ENCODE assay signal across 1 cellular context in the genomic region with DNA sequence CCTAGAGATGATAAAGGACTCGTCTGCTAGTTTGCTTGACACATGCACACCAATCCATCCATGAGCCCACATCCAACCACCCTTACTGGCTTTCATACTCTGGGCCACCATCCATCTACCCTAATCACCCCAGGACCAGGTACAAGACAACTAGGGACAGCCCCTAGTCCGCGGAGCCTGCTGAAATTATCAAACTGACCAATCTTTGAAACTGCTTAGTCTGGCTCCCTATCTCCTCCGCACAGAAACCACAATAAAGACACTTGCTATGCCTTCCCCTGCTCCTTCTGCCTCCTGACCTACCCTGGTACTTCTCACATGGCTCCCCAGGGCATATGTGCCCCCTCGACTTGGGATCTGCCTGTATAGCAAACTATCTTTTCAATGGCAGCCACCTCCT.
TF ChIP-seq lines count a peak whose summit lies in the region.

No MANE protein-coding gene starts in this region.

TF ChIP-seq in K562, 482 proteins besides CTCF, POLR2A, EP300 and RAD21 (continued from another document and continues in another):
- no peak for TF ChIP-seq THAP12 (CRISPR knock-in tag; IDR thresholded peaks at IDR 0.05)
- TF ChIP-seq, protein P1, sequence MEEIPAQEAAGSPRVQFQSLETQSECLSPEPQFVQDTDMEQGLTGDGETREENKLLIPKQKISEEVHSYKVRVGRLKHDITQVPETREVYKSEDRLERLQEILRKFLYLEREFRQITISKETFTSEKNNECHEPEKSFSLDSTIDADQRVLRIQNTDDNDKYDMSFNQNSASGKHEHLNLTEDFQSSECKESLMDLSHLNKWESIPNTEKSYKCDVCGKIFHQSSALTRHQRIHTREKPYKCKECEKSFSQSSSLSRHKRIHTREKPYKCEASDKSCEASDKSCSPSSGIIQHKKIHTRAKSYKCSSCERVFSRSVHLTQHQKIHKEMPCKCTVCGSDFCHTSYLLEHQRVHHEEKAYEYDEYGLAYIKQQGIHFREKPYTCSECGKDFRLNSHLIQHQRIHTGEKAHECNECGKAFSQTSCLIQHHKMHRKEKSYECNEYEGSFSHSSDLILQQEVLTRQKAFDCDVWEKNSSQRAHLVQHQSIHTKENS (CRISPR knock-in tag; IDR thresholded peaks at IDR 0.05): no peak
- no peak for TF ChIP-seq PRDM10 (IDR thresholded peaks at IDR 0.05; ENCODE audit: partially characterized antibody)
- TF ChIP-seq FOXK1 (CRISPR knock-in tag; IDR thresholded peaks at IDR 0.05; ENCODE audit: borderline replicate concordance): no peak
- TF ChIP-seq KHSRP (IDR thresholded peaks at IDR 0.05): no peak
- no peak for TF ChIP-seq NUFIP1 (IDR thresholded peaks at IDR 0.05; ENCODE audit: partially characterized antibody)
- no peak for TF ChIP-seq MTF1 (CRISPR knock-in tag; IDR thresholded peaks at IDR 0.05; ENCODE audit: borderline replicate concordance)
- no peak for TF ChIP-seq NKRF (IDR thresholded peaks at IDR 0.05; ENCODE audit: borderline replicate concordance)
- no peak for TF ChIP-seq DDX20 (tag; IDR thresholded peaks at IDR 0.05; ENCODE audit: low read depth)
- TF ChIP-seq, protein P2, sequence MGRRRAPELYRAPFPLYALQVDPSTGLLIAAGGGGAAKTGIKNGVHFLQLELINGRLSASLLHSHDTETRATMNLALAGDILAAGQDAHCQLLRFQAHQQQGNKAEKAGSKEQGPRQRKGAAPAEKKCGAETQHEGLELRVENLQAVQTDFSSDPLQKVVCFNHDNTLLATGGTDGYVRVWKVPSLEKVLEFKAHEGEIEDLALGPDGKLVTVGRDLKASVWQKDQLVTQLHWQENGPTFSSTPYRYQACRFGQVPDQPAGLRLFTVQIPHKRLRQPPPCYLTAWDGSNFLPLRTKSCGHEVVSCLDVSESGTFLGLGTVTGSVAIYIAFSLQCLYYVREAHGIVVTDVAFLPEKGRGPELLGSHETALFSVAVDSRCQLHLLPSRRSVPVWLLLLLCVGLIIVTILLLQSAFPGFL (CRISPR knock-in tag; IDR thresholded peaks at IDR 0.05): no peak
- TF ChIP-seq RFX1 (IDR thresholded peaks at IDR 0.05): no peak
- TF ChIP-seq TEAD4 (IDR thresholded peaks at IDR 0.05; ENCODE audit: low read length): peak; percentile 91
- TF ChIP-seq TEAD4 (CRISPR knock-in tag; IDR thresholded peaks at IDR 0.05; ENCODE audit: borderline replicate concordance): no peak
- TF ChIP-seq SIN3A (IDR thresholded peaks at IDR 0.05; ENCODE audit: borderline replicate concordance in 2 of 2, control insufficient read depth in 1 of 2, low read depth in 2 of 2, low read length in 2 of 2): no peak
- no peak for TF ChIP-seq ZNF717 (CRISPR knock-in tag; IDR thresholded peaks at IDR 0.05)
- TF ChIP-seq, protein P3, sequence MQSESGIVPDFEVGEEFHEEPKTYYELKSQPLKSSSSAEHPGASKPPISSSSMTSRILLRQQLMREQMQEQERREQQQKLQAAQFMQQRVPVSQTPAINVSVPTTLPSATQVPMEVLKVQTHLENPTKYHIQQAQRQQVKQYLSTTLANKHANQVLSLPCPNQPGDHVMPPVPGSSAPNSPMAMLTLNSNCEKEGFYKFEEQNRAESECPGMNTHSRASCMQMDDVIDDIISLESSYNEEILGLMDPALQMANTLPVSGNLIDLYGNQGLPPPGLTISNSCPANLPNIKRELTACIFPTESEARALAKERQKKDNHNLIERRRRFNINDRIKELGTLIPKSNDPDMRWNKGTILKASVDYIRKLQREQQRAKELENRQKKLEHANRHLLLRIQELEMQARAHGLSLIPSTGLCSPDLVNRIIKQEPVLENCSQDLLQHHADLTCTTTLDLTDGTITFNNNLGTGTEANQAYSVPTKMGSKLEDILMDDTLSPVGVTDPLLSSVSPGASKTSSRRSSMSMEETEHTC (IDR thresholded peaks at IDR 0.05): no peak
- no peak for TF ChIP-seq RBM14 (IDR thresholded peaks at IDR 0.05; ENCODE audit: borderline replicate concordance, insufficient read depth, low read depth, low read length)
- TF ChIP-seq ZNF277 (CRISPR knock-in tag; IDR thresholded peaks at IDR 0.05; ENCODE audit: borderline replicate concordance): no peak
- TF ChIP-seq SAFB2 (IDR thresholded peaks at IDR 0.05; ENCODE audit: borderline replicate concordance, low read depth, low read length, severe bottlenecking): no peak
- peak; percentile 84 for TF ChIP-seq TCF3 (CRISPR knock-in tag; IDR thresholded peaks at IDR 0.05)
- TF ChIP-seq ZNF239 (CRISPR knock-in tag; IDR thresholded peaks at IDR 0.05): no peak
- TF ChIP-seq SAP30 (IDR thresholded peaks at IDR 0.05; ENCODE audit: borderline replicate concordance, insufficient read depth, low read depth, low read length, poor library complexity, severe bottlenecking): no peak
- TF ChIP-seq POLR2AphosphoS2 (IDR thresholded peaks at IDR 0.05; ENCODE audit: low read length): no peak
- no peak for TF ChIP-seq CHD4 (IDR thresholded peaks at IDR 0.05; ENCODE audit: insufficient read depth, insufficient replicate concordance, low read depth, low read length, poor library complexity, severe bottlenecking)
- TF ChIP-seq FOXM1 (IDR thresholded peaks at IDR 0.05; ENCODE audit: low read depth): peak; percentile 67; the same call in 1 of the 2 replicates
- TF ChIP-seq FOXM1 (CRISPR knock-in tag; IDR thresholded peaks at IDR 0.05; ENCODE audit: low read depth): no peak
- no peak for TF ChIP-seq ZNF398 (CRISPR knock-in tag; IDR thresholded peaks at IDR 0.05)
- TF ChIP-seq, protein P4, sequence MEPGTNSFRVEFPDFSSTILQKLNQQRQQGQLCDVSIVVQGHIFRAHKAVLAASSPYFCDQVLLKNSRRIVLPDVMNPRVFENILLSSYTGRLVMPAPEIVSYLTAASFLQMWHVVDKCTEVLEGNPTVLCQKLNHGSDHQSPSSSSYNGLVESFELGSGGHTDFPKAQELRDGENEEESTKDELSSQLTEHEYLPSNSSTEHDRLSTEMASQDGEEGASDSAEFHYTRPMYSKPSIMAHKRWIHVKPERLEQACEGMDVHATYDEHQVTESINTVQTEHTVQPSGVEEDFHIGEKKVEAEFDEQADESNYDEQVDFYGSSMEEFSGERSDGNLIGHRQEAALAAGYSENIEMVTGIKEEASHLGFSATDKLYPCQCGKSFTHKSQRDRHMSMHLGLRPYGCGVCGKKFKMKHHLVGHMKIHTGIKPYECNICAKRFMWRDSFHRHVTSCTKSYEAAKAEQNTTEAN (CRISPR knock-in tag; IDR thresholded peaks at IDR 0.05): no peak
- no peak for TF ChIP-seq ZNF232 (CRISPR knock-in tag; IDR thresholded peaks at IDR 0.05)
- no peak for TF ChIP-seq KLF13 (tag; IDR thresholded peaks at IDR 0.05; ENCODE audit: borderline replicate concordance, low read depth)
- TF ChIP-seq MAX (CRISPR knock-in tag; IDR thresholded peaks at IDR 0.05): no peak
- peak; percentile 61; the same call in 1 of the 2 replicates for TF ChIP-seq STAT5A (IDR thresholded peaks at IDR 0.05; ENCODE audit: borderline replicate concordance, low read length)
- no peak for TF ChIP-seq OTX1 (CRISPR knock-in tag; IDR thresholded peaks at IDR 0.05)
- TF ChIP-seq C11orf30 (IDR thresholded peaks at IDR 0.05; ENCODE audit: low read depth): no peak
- TF ChIP-seq L3MBTL2 (IDR thresholded peaks at IDR 0.05): no peak
- no peak for TF ChIP-seq NFATC3 (IDR thresholded peaks at IDR 0.05)
- peak; percentile 58 for TF ChIP-seq NFIC (IDR thresholded peaks at IDR 0.05)
- TF ChIP-seq TAL1 (IDR thresholded peaks at IDR 0.05): peak; percentile 91
- TF ChIP-seq PPARD (CRISPR knock-in tag; IDR thresholded peaks at IDR 0.05): no peak
- TF ChIP-seq YBX1 (IDR thresholded peaks at IDR 0.05): no peak
- TF ChIP-seq ELF2 (CRISPR knock-in tag; IDR thresholded peaks at IDR 0.05): no peak
- no peak for TF ChIP-seq STAT5B (CRISPR knock-in tag; IDR thresholded peaks at IDR 0.05)
- TF ChIP-seq NEUROD1 (IDR thresholded peaks at IDR 0.05; ENCODE audit: borderline replicate concordance, low read depth, low read length, partially characterized antibody): no peak
- no peak for TF ChIP-seq ZBTB17 (CRISPR knock-in tag; IDR thresholded peaks at IDR 0.05)
- no peak for TF ChIP-seq SIN3B (IDR thresholded peaks at IDR 0.05; ENCODE audit: low read depth)
- no peak for TF ChIP-seq NR3C1 (CRISPR knock-in tag; IDR thresholded peaks at IDR 0.05)
- no peak for TF ChIP-seq ZNF699 (CRISPR knock-in tag; IDR thresholded peaks at IDR 0.05; ENCODE audit: insufficient replicate concordance)
- TF ChIP-seq SIRT6 (IDR thresholded peaks at IDR 0.05; ENCODE audit: low read depth, low read length): no peak
- peak; percentile 44; the same call in 1 of the 2 replicates for TF ChIP-seq CC2D1A (IDR thresholded peaks at IDR 0.05)
- no peak for TF ChIP-seq ZNF551 (CRISPR knock-in tag; IDR thresholded peaks at IDR 0.05)
- TF ChIP-seq SMAD2 (IDR thresholded peaks at IDR 0.05; ENCODE audit: low read depth, low read length): no peak
- TF ChIP-seq ETS2 (tag; IDR thresholded peaks at IDR 0.05; ENCODE audit: borderline replicate concordance, poor library complexity, severe bottlenecking): no peak
- TF ChIP-seq EP400 (IDR thresholded peaks at IDR 0.05): no peak
